In the genomic region with DNA sequence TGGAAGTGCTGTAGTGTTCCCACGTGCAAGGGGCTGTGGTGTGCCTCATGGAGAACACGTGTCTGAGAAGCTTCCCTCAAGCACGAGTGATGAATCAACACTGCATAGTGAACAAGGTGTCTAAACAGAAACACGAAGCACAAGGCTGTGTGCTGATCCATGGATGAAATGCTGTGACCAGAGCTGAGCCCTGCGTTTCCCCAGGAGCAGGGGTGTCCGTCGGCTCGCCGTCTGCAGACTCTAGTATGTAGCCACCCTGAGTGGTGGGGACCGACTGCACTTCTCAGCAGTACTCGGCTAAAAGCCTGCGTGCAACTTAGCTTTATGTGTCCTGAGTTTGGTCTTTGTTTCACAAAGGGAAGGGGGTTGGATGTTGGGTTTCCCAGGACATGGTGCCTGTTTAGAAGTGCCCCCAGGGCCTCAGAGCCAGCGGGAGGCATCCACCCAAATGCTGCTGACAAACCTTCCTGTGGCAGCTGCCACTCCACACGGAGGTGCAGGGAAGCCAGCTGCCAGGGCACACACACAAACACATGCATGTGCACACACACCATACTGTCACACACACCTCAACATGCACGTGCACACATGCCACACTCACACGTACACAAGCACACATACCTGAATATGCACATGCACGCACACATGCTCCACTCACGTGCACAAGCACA, we compare ENCODE assay signal across 22 cellular contexts.
DNase-seq lines count a peak whose midpoint lies in the region; ATAC-seq, FAIRE-seq and TF ChIP-seq lines count a peak whose summit lies in the region.
"Had no signal": no experiment of that assay in that cellular context is flagged by ENCODE, and none has a peak within 500 bp of the region (broad histone marks: within the 10 kb centered on the region; RNA-seq: fewer than 3 reads in every experiment).

No MANE protein-coding gene starts in this region.

- H3K4me1 Mint-ChIP-seq in activated CD4-positive, alpha-beta T cell treated with anti-CD3 and anti-CD28 coated beads, Interleukin-2, amount 10 ng/mL, durations not matched to agents 24 days and 14 days: no peaks in the 10 kb centered on the region
- H3K4me1 Mint-ChIP-seq: GM23338 had no signal

- intact Hi-C loops in K562 (cut with micrococcal nuclease) (no loop called here), lower lobe of right lung (cut with DNase I) (no loop called here)
- intact Hi-C loops in activated CD4-positive, alpha-beta T cell treated with anti-CD3 and anti-CD28 coated beads, Interleukin-2, amount 10 ng/mL, durations not matched to agents 24 days and 14 days (cut with micrococcal nuclease): no loop called here

- H3K36me3 ChIP-seq in KOPT-K1 (ENCODE audit: insufficient read depth, low read length) (no peaks in the 10 kb centered on the region), K562 (ENCODE audit: control insufficient read depth, insufficient read depth, low read length) (no peaks in the 10 kb centered on the region), lower lobe of right lung (no peaks in the 10 kb centered on the region)

- FAIRE-seq in K562 (lab: Jason Lieb, UNC) (no peak), urothelium cell line (lab: Jason Lieb, UNC) (peak; percentile 55)
- FAIRE-seq: GM12878, RCC 7860 had no signal

- no peaks in the 10 kb centered on the region for H3K79me2 ChIP-seq in K562 (ENCODE audit: control insufficient read depth, insufficient read depth, low read length)

- POLR2A ChIA-PET in K562 (lab: Yijun Ruan, JAX): no interaction called here

- H3K4me1 ChIP-seq in K562 (replicated peaks in 1 of 2; ENCODE audit: control insufficient read depth in 2 of 2, insufficient read depth in 2 of 2, low read length in 2 of 2) (no peaks in the 10 kb centered on the region; a peak in 2 of 5 replicates), lower lobe of right lung (no peaks in the 10 kb centered on the region)
- H3K4me1 ChIP-seq: Caco-2 had no signal

- no peak for TF ChIP-seq RAD21 in K562 (CRISPR knock-in tag; conservative IDR thresholded peaks at IDR 0.05 in 1 of 2, IDR thresholded peaks at IDR 0.05 in 1 of 2)

- H3K27me3 ChIP-seq in K562 (ENCODE audit: control insufficient read depth in 2 of 2, insufficient read depth in 2 of 2, low read length in 2 of 2): peaks cover 7 to 64% of the 10 kb centered on the region in 2 experiments; a peak in 4 of 5 replicates
- no peaks in the 10 kb centered on the region for H3K27me3 ChIP-seq in lower lobe of right lung (ENCODE audit: low read depth)
- H3K27me3 ChIP-seq: MG63 had no signal

- WGBS in K562 (ENCODE audit: insufficient coverage, low coverage, missing lambda C conversion rate): 4% methylated on average over 18 of the region's 18 CpGs

- H3K36me3 Mint-ChIP-seq in activated CD4-positive, alpha-beta T cell treated with anti-CD3 and anti-CD28 coated beads, Interleukin-2, amount 10 ng/mL, durations not matched to agents 24 days and 14 days (ENCODE audit: low read depth): no peaks in the 10 kb centered on the region
- H3K36me3 Mint-ChIP-seq: CD8-positive, alpha-beta T cell had no signal

- DNase-seq in K562 (ENCODE audit: extremely low read depth in 1 of 4, low spot score in 3 of 4) (no peak), islet precursor cell (peak; percentile 40), urothelium cell line (ENCODE audit: low spot score) (no peak), activated gamma-delta T cell treated with Interleukin-2 at 50 U/mL for 16 hours (no peak), lower lobe of right lung (no peak)
- no peak for DNase-seq in activated CD4-positive, alpha-beta T cell treated with anti-CD3 and anti-CD28 coated beads, Interleukin-2, amount 10 ng/mL, durations not matched to agents 24 days and 14 days
- DNase-seq: C1 segment of cervical spinal cord; Caco-2; CD8-positive, alpha-beta T cell; GDM1; KBM-7; MG63; NCI-H1105 treated with DMSO at 0.1 percent for 48 hours; NCI-H2029; NCI-H446; NCI-H524 treated with DMSO at 0.1 percent for 48 hours; NCI-H774 had no signal

- H3K4me3 Mint-ChIP-seq in activated CD4-positive, alpha-beta T cell treated with anti-CD3 and anti-CD28 coated beads, Interleukin-2, amount 10 ng/mL, durations not matched to agents 24 days and 14 days: no peak overlapping the region
- H3K4me3 Mint-ChIP-seq: CD8-positive, alpha-beta T cell; GM23338 had no signal

- H3K4me3 ChIP-seq in K562 (no peak overlapping the region), lower lobe of right lung (no peak overlapping the region)
- H3K4me3 ChIP-seq: GM12878, GM23338, MG63 had no signal

- no peak for TF ChIP-seq EP300 in K562 (IDR thresholded peaks at IDR 0.05; ENCODE audit: low read length)

- H3K27me3 Mint-ChIP-seq in activated CD4-positive, alpha-beta T cell treated with anti-CD3 and anti-CD28 coated beads, Interleukin-2, amount 10 ng/mL, durations not matched to agents 24 days and 14 days: no peaks in the 10 kb centered on the region

- no peak overlapping the region for H3K4me2 ChIP-seq in K562 (ENCODE audit: insufficient read depth, low read length)
- H3K4me2 ChIP-seq: GM23338 had no signal

- H3K9me1 ChIP-seq in K562 (ENCODE audit: control insufficient read depth, insufficient read depth, low read length): no peaks in the 10 kb centered on the region

- no peak overlapping the region for H3K9ac ChIP-seq in K562 (ENCODE audit: insufficient read depth in 1 of 2, low read depth in 2 of 2, low read length in 2 of 2)

- CTCF ChIA-PET in K562 (lab: Yijun Ruan, JAX; ENCODE audit: low intra/inter-chr PET ratio): no interaction called here

- H3K9me3 ChIP-seq in KOPT-K1 (ENCODE audit: insufficient read depth, low read length, poor library complexity, severe bottlenecking) (no peaks in the 10 kb centered on the region), K562 (replicated peaks; ENCODE audit: control insufficient read depth, insufficient read depth, low read depth, low read length) (no peaks in the 10 kb centered on the region; the same call in 1 of the 2 replicates), lower lobe of right lung (no peaks in the 10 kb centered on the region)
- H3K9me3 ChIP-seq: Caco-2, MG63 had no signal

- no peaks in the 10 kb centered on the region for H3K9me3 Mint-ChIP-seq in activated CD4-positive, alpha-beta T cell treated with anti-CD3 and anti-CD28 coated beads, Interleukin-2, amount 10 ng/mL, durations not matched to agents 24 days and 14 days
- H3K9me3 Mint-ChIP-seq: CD8-positive, alpha-beta T cell; GM23338 had no signal

- H3K27ac ChIP-seq in KOPT-K1 (ENCODE audit: low read depth, low read length, poor library complexity, severe bottlenecking) (peak overlapping the region; percentile 84), K562 (ENCODE audit: extremely low read depth, low read depth, low read length) (no peak overlapping the region), lower lobe of right lung (no peak overlapping the region)

- TF ChIP-seq CTCF in K562 (IDR thresholded peaks at IDR 0.05 in 2 of 3, conservative IDR thresholded peaks at IDR 0.05 in 1 of 3; ENCODE audit: insufficient read depth in 2 of 3, low read depth in 1 of 3, low read length in 3 of 3): no peak
- no peak for TF ChIP-seq CTCF in lower lobe of right lung (IDR thresholded peaks at IDR 0.05)

- no TSS peak for BruUV-seq in K562 (replicated peaks; lab: Mats Ljungman, UMichigan)

- no peak for ATAC-seq in K562
- no peak for ATAC-seq in lower lobe of right lung
- ATAC-seq: CD8-positive, alpha-beta T cell; GM12878; GM23338; SK-N-SH treated with all-trans-retinoic acid at 6 μM for 48 hours had no signal

- in situ Hi-C loops in K562 (cut with MboI): no loop called here

- no peak overlapping the region for H2AFZ ChIP-seq in K562 (ENCODE audit: low read depth, low read length)
- H2AFZ ChIP-seq: GM23338 had no signal

- no peak for TF ChIP-seq POLR2A in K562 (conservative IDR thresholded peaks at IDR 0.05)

- no peaks in the 10 kb centered on the region for H4K20me1 ChIP-seq in K562 (replicated peaks; ENCODE audit: control insufficient read depth, insufficient read depth, low read length)

- H3K27ac Mint-ChIP-seq in activated CD4-positive, alpha-beta T cell treated with anti-CD3 and anti-CD28 coated beads, Interleukin-2, amount 10 ng/mL, durations not matched to agents 24 days and 14 days: no peak overlapping the region
- H3K27ac Mint-ChIP-seq: CD8-positive, alpha-beta T cell; GM23338 had no signal

TF ChIP-seq in K562, 482 proteins besides CTCF, POLR2A, EP300 and RAD21:
- TF ChIP-seq ZNF668 (CRISPR knock-in tag; IDR thresholded peaks at IDR 0.05) (no peak), BHLHE40 (IDR thresholded peaks at IDR 0.05; ENCODE audit: low read length) (0 out of 2 replicates have a peak, but pooled peaks have one; percentile 6)
- TF ChIP-seq, protein P1, sequence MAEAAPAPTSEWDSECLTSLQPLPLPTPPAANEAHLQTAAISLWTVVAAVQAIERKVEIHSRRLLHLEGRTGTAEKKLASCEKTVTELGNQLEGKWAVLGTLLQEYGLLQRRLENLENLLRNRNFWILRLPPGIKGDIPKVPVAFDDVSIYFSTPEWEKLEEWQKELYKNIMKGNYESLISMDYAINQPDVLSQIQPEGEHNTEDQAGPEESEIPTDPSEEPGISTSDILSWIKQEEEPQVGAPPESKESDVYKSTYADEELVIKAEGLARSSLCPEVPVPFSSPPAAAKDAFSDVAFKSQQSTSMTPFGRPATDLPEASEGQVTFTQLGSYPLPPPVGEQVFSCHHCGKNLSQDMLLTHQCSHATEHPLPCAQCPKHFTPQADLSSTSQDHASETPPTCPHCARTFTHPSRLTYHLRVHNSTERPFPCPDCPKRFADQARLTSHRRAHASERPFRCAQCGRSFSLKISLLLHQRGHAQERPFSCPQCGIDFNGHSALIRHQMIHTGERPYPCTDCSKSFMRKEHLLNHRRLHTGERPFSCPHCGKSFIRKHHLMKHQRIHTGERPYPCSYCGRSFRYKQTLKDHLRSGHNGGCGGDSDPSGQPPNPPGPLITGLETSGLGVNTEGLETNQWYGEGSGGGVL (CRISPR knock-in tag; IDR thresholded peaks at IDR 0.05): no peak
